ENCODE assay signal across 28 cellular contexts in genomic region chr11:79942071-79942470, GRCh38.
"Had no signal": no experiment of that assay in that cellular context is flagged by ENCODE, and none has a peak within 500 bp of the region (broad histone marks: within the 10 kb centered on the region; RNA-seq: fewer than 3 reads in every experiment).

No MANE protein-coding gene starts in this region.

- H3K9me3 Mint-ChIP-seq: activated CD8-positive, alpha-beta T cell treated with anti-CD3 and anti-CD28 coated beads for 36 hours; activated naive CD4-positive, alpha-beta T cell treated with anti-CD3 and anti-CD28 coated beads, Interleukin-2, amount 10 ng/mL, durations not matched to agents 7 days and 5 days; nephron; T-helper 1 cell treated with Interleukin-12 subunit alpha and Interleukin-12 subunit beta and Interleukin-4 antibody, amounts not matched to agents 30 μg/mL and 1 μg/mL, for 36 hours had no signal

- FAIRE-seq: colon, pancreas had no signal

- H3K27me3 Mint-ChIP-seq: activated CD8-positive, alpha-beta memory T cell treated with anti-CD3 and anti-CD28 coated beads, Interleukin-2, amount 10 ng/mL, durations not matched to agents 7 days and 5 days; activated CD8-positive, alpha-beta T cell treated with anti-CD3 and anti-CD28 coated beads for 36 hours; activated naive CD4-positive, alpha-beta T cell treated with anti-CD3 and anti-CD28 coated beads, Interleukin-2, amount 10 ng/mL, durations not matched to agents 7 days and 5 days; activated naive CD8-positive, alpha-beta T cell treated with anti-CD3 and anti-CD28 coated beads, Interleukin-2, amount 50 U/mL, for 24 hours; central memory CD8-positive, alpha-beta T cell had no signal

- H3K9me3 ChIP-seq: ascending aorta, gastroesophageal sphincter, pancreas, psoas muscle, right atrium auricular region, spleen, upper lobe of right lung had no signal

- H3K4me1 Mint-ChIP-seq: activated CD8-positive, alpha-beta memory T cell treated with anti-CD3 and anti-CD28 coated beads, Interleukin-2, amount 10 ng/mL, durations not matched to agents 7 days and 5 days; activated naive CD4-positive, alpha-beta T cell treated with anti-CD3 and anti-CD28 coated beads, Interleukin-2, amount 10 ng/mL, durations not matched to agents 7 days and 5 days; activated naive CD8-positive, alpha-beta T cell treated with anti-CD3 and anti-CD28 coated beads, Interleukin-2, amount 50 U/mL, for 24 hours; central memory CD8-positive, alpha-beta T cell had no signal

- H3K36me3 Mint-ChIP-seq: activated CD8-positive, alpha-beta memory T cell treated with anti-CD3 and anti-CD28 coated beads, Interleukin-2, amount 10 ng/mL, durations not matched to agents 7 days and 5 days; activated naive CD4-positive, alpha-beta T cell treated with anti-CD3 and anti-CD28 coated beads, Interleukin-2, amount 10 ng/mL, durations not matched to agents 7 days and 5 days had no signal

- DNase-seq: activated CD4-positive, alpha-beta T cell treated with anti-CD3 and anti-CD28 coated beads for 48 hours; activated CD4-positive, CD25-positive, alpha-beta regulatory T cell; activated CD8-positive, alpha-beta memory T cell treated with anti-CD3 and anti-CD28 coated beads, Interleukin-2, amount 10 ng/mL, durations not matched to agents 7 days and 5 days; activated CD8-positive, alpha-beta T cell treated with anti-CD3 and anti-CD28 coated beads for 36 hours; activated effector memory CD4-positive, alpha-beta T cell treated with anti-CD3 and anti-CD28 coated beads, Interleukin-2, amount 50 U/mL, for 16 hours; activated naive CD4-positive, alpha-beta T cell treated with anti-CD3 and anti-CD28 coated beads, Interleukin-2, amount 10 ng/mL, durations not matched to agents 7 days and 5 days; activated naive CD8-positive, alpha-beta T cell treated with anti-CD3 and anti-CD28 coated beads, Interleukin-2, amount 50 U/mL, for 24 hours; activated T-cell treated with anti-CD3 and anti-CD28 coated beads for 4 hours; brain microvascular endothelial cell; effector memory CD4-positive, alpha-beta T cell; head of caudate nucleus; hypothalamus; left cardiac atrium; mesenchymal stem cell; pancreas; psoas muscle; spleen; stimulated activated CD4-positive, alpha-beta T cell treated with anti-CD3 and anti-CD28 coated beads, Interleukin-4, amount 100 ng/mL, for 1 hour; stimulated activated naive CD4-positive, alpha-beta T cell; upper lobe of right lung had no signal

- H3K27ac Mint-ChIP-seq: activated CD8-positive, alpha-beta memory T cell treated with anti-CD3 and anti-CD28 coated beads, Interleukin-2, amount 10 ng/mL, durations not matched to agents 7 days and 5 days; activated CD8-positive, alpha-beta T cell treated with anti-CD3 and anti-CD28 coated beads for 36 hours; activated naive CD4-positive, alpha-beta T cell treated with anti-CD3 and anti-CD28 coated beads, Interleukin-2, amount 10 ng/mL, durations not matched to agents 7 days and 5 days; activated naive CD8-positive, alpha-beta T cell treated with anti-CD3 and anti-CD28 coated beads, Interleukin-2, amount 50 U/mL, for 24 hours; nephron; T-helper 1 cell treated with Interleukin-12 subunit alpha and Interleukin-12 subunit beta and Interleukin-4 antibody, amounts not matched to agents 30 μg/mL and 1 μg/mL, for 36 hours had no signal

- H3K36me3 ChIP-seq: ascending aorta, brain microvascular endothelial cell, gastroesophageal sphincter, pancreas, right atrium auricular region, spleen, upper lobe of right lung had no signal

- H3K27me3 ChIP-seq: ascending aorta, brain microvascular endothelial cell, gastroesophageal sphincter, pancreas, right atrium auricular region, spleen, upper lobe of right lung had no signal

- ATAC-seq: activated CD8-positive, alpha-beta memory T cell treated with anti-CD3 and anti-CD28 coated beads, Interleukin-2, amount 10 ng/mL, durations not matched to agents 7 days and 5 days; activated CD8-positive, alpha-beta T cell treated with anti-CD3 and anti-CD28 coated beads for 36 hours; activated naive CD8-positive, alpha-beta T cell treated with anti-CD3 and anti-CD28 coated beads, Interleukin-2, amount 50 U/mL, for 24 hours; esophagus mucosa; gastroesophageal sphincter; left cardiac atrium; pancreas; psoas muscle; upper lobe of right lung had no signal

- H3K4me3 Mint-ChIP-seq: activated CD8-positive, alpha-beta memory T cell treated with anti-CD3 and anti-CD28 coated beads, Interleukin-2, amount 10 ng/mL, durations not matched to agents 7 days and 5 days; activated CD8-positive, alpha-beta T cell treated with anti-CD3 and anti-CD28 coated beads for 36 hours; activated naive CD4-positive, alpha-beta T cell treated with anti-CD3 and anti-CD28 coated beads, Interleukin-2, amount 10 ng/mL, durations not matched to agents 7 days and 5 days; activated naive CD8-positive, alpha-beta T cell treated with anti-CD3 and anti-CD28 coated beads, Interleukin-2, amount 50 U/mL, for 24 hours; central memory CD8-positive, alpha-beta T cell; nephron; T-helper 1 cell treated with Interleukin-12 subunit alpha and Interleukin-12 subunit beta and Interleukin-4 antibody, amounts not matched to agents 30 μg/mL and 1 μg/mL, for 36 hours had no signal

- H3K4me1 ChIP-seq: ascending aorta, gastroesophageal sphincter, pancreas, psoas muscle, right atrium auricular region, spleen, upper lobe of right lung had no signal

- H3K27ac ChIP-seq: ascending aorta, gastroesophageal sphincter, pancreas, psoas muscle, right atrium auricular region, spleen, upper lobe of right lung had no signal

- H3K4me3 ChIP-seq: ascending aorta, gastroesophageal sphincter, pancreas, psoas muscle, right atrium auricular region, spleen, upper lobe of right lung had no signal
